Comparison of ENCODE assay signal across 1 cellular context in genomic region chr11:43358308-43358669, GRCh38.
TF ChIP-seq lines count a peak whose summit lies in the region.

No MANE protein-coding gene starts in this region.

TF ChIP-seq in K562, 482 proteins besides CTCF, POLR2A, EP300 and RAD21 (continued from another document):
- TF ChIP-seq MNT (conservative IDR thresholded peaks at IDR 0.05) = peak; percentile 51 to 64; a peak in 3 of 4 replicates
- peak; percentile 14; the same call in 1 of the 2 replicates for TF ChIP-seq GTF2E2 (tag; IDR thresholded peaks at IDR 0.05)
- TF ChIP-seq CREB1 (IDR thresholded peaks at IDR 0.05) = no peak
- TF ChIP-seq CREB1 (CRISPR knock-in tag; IDR thresholded peaks at IDR 0.05) = no peak
- TF ChIP-seq FOSL1 (tag; conservative IDR thresholded peaks at IDR 0.05) = 0 out of 2 replicates have a peak, but pooled peaks have one; percentile 28
- TF ChIP-seq SMARCA4 (IDR thresholded peaks at IDR 0.05) = peak; percentile 38; the same call in 1 of the 2 replicates
